Comparison of ENCODE assay signal across 1 cellular context in the genomic region with DNA sequence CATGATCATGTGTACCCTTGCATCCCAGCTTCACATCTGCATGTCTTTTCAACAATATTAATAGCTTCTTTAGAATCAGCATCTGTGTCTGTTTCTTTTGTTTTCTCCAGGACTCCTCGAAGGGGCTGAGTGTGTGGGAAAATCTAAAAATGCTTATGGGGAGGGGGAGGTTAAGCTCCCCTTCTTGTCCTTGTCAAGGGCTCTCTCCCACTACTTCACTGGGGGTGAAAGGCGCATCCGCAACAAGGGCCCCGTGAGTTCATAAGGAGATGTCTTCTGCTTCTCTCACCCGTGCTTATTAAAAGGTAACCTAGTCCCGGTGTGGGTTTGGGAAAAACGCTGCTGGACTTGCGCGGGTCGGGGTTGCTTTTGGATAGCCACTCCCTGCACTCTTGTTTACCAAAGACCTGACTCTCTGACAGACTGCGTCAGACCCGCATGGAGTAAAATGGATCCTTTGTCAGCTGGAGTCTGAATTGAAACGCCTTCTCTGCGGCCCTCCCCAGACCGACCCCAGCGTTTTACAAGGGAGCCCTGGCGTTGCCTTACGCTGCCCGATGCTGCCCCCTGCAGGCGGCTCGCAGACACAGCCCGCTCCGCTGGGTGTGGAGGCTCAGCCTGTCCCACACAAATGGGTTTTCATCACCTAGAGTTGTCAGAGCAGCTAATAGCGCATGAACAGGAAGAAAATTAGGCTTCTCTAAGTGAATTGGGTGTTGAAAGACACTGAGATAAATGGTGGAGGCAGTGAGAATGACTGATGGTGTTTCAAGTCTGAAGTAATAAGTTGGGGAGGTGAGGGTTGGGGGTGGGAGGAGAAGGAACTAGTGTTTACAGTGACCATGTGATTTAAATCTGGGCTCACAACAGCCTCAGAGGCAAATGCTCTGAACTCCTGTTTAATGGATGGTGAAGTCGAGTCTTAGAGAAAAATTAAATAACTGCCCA.
A peak's percentile ranks its signal among the peaks of the same experiment; 100 is the strongest.
TF ChIP-seq lines count a peak whose summit lies in the region.

No MANE protein-coding gene starts in this region.

TF ChIP-seq in K562, 482 proteins besides CTCF, POLR2A, EP300 and RAD21 (continued from another document and continues in another):
- TF ChIP-seq CEBPZ (IDR thresholded peaks at IDR 0.05; ENCODE audit: borderline replicate concordance, low read depth, low read length) (no peak), TRIM24 (IDR thresholded peaks at IDR 0.05) (no peak), HNRNPK (IDR thresholded peaks at IDR 0.05; ENCODE audit: low read depth, low read length, poor library complexity, severe bottlenecking) (no peak), MEF2A (IDR thresholded peaks at IDR 0.05; ENCODE audit: control insufficient read depth, low read depth, low read length) (no peak), HMGXB4 (CRISPR knock-in tag; IDR thresholded peaks at IDR 0.05) (peak; percentile 43; the same call in 1 of the 2 replicates), YY1 (IDR thresholded peaks at IDR 0.05; ENCODE audit: borderline replicate concordance in 1 of 3, control insufficient read depth in 1 of 3, extremely low read depth in 1 of 3, insufficient read depth in 3 of 3, insufficient read length in 1 of 3, insufficient replicate concordance in 2 of 3, low read depth in 1 of 3, low read length in 2 of 3) (peak in 2 of 3 experiments; percentile 71), GATAD2B (IDR thresholded peaks at IDR 0.05; ENCODE audit: borderline replicate concordance) (no peak), ZNF436 (CRISPR knock-in tag; IDR thresholded peaks at IDR 0.05) (no peak), ZC3H11A (IDR thresholded peaks at IDR 0.05; ENCODE audit: low read depth, low read length) (0 out of 2 replicates have a peak, but pooled peaks have one; percentile 61), NR4A1 (CRISPR knock-in tag; IDR thresholded peaks at IDR 0.05) (no peak), NR4A1 (tag; IDR thresholded peaks at IDR 0.05) (no peak; the same call in 1 of the 2 replicates), SIX5 (IDR thresholded peaks at IDR 0.05; ENCODE audit: borderline replicate concordance in 1 of 2, insufficient read depth in 1 of 2, low read depth in 1 of 2, low read length in 2 of 2) (no peak), DDX20 (tag; IDR thresholded peaks at IDR 0.05; ENCODE audit: low read depth) (no peak), TFAM (CRISPR knock-in tag; conservative IDR thresholded peaks at IDR 0.05) (no peak), GABPA (tag; conservative IDR thresholded peaks at IDR 0.05; ENCODE audit: low read depth) (no peak), ARID1B (IDR thresholded peaks at IDR 0.05) (peak; percentile 23; the same call in 1 of the 2 replicates), FOXM1 (IDR thresholded peaks at IDR 0.05; ENCODE audit: low read depth) (no peak), FOXM1 (CRISPR knock-in tag; IDR thresholded peaks at IDR 0.05; ENCODE audit: low read depth) (peak; percentile 79; the same call in 1 of the 2 replicates), AFF1 (IDR thresholded peaks at IDR 0.05; ENCODE audit: low read depth in 1 of 2, partially characterized antibody in 2 of 2) (peak in 1 of 2 experiments; percentile 59), ZNF354B (CRISPR knock-in tag; IDR thresholded peaks at IDR 0.05) (no peak), HDAC2 (IDR thresholded peaks at IDR 0.05) (no peak), TSC22D4 (tag; IDR thresholded peaks at IDR 0.05) (no peak), TAF1 (IDR thresholded peaks at IDR 0.05; ENCODE audit: control insufficient read depth, extremely low read depth, insufficient read depth, low read length, severe bottlenecking) (peak; percentile 42), CBFA2T3 (IDR thresholded peaks at IDR 0.05) (no peak), ZZZ3 (IDR thresholded peaks at IDR 0.05) (no peak), ZNF589 (CRISPR knock-in tag; IDR thresholded peaks at IDR 0.05; ENCODE audit: low read depth) (no peak), E4F1 (CRISPR knock-in tag; IDR thresholded peaks at IDR 0.05; ENCODE audit: borderline replicate concordance) (no peak), ZNF134 (CRISPR knock-in tag; conservative IDR thresholded peaks at IDR 0.05) (no peak), HNRNPUL1 (IDR thresholded peaks at IDR 0.05; ENCODE audit: low read length) (no peak), CREBBP (IDR thresholded peaks at IDR 0.05; ENCODE audit: low read depth, low read length) (no peak), FOXJ3 (CRISPR knock-in tag; IDR thresholded peaks at IDR 0.05) (no peak), POLR2B (IDR thresholded peaks at IDR 0.05; ENCODE audit: low read depth, partially characterized antibody) (no peak), TARDBP (IDR thresholded peaks at IDR 0.05) (no peak; the same call in 1 of the 2 replicates), RERE (CRISPR knock-in tag; IDR thresholded peaks at IDR 0.05; ENCODE audit: borderline replicate concordance) (no peak)
- TF ChIP-seq, protein P1, sequence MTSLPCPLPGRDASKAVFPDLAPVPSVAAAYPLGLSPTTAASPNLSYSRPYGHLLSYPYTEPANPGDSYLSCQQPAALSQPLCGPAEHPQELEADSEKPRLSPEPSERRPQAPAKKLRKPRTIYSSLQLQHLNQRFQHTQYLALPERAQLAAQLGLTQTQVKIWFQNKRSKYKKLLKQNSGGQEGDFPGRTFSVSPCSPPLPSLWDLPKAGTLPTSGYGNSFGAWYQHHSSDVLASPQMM (CRISPR knock-in tag; IDR thresholded peaks at IDR 0.05) = no peak
